12 cellular contexts compared by ENCODE assay signal in the genomic region with DNA sequence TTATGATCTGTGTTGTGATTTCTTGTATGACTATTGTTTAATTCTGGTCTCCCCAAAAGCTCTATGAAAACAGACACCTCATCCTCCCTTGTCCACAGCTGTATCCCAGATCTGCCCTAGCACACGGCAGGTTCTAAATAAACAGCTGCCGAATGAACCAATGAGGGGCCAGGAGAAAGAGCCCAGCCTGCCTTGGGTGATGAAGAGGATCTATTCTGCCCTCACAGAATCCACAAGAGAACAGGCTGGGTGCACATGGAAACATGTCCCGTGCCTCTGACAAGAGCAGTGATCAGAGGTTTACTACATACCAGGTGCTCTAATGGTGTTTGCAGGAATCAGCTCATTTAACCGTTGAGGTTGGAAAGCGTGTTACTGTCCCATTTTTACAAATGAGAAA. TPM values are rescaled to one million over a fixed set of nuclear protein-coding genes. Genes with fewer than 3 reads are reported as not detected.
DNase-seq lines count a peak whose midpoint lies in the region; ATAC-seq, FAIRE-seq and TF ChIP-seq lines count a peak whose summit lies in the region.
"Had no signal": no experiment of that assay in that cellular context is flagged by ENCODE, and none has a peak within 500 bp of the region (broad histone marks: within the 10 kb centered on the region; RNA-seq: fewer than 3 reads in every experiment).

No MANE protein-coding gene starts in this region.

- in situ Hi-C loops in GM12878 (cut with MboI) (no loop called here), transverse colon (cut with MboI; ENCODE audit: low pct_ligation_motif_present in 1 of 4, low pct_unique_long_range_greater_than_20kb in 1 of 4, low sequenced_read_pairs in 3 of 4) (no loop called here)

- TF ChIP-seq RAD21 in GM12878 (IDR thresholded peaks at IDR 0.05; ENCODE audit: insufficient read depth, low read depth, low read length), result no peak

- peaks cover 16 to 88% (median 65%) of the 10 kb centered on the region in 12 donors for H3K4me1 ChIP-seq in heart left ventricle
- peaks cover 17% of the 10 kb centered on the region for H3K4me1 ChIP-seq in GM12878 (ENCODE audit: control insufficient read depth, insufficient read depth, low read length)
- H3K4me1 ChIP-seq in mucosa of stomach (ENCODE audit: control insufficient read depth, insufficient read depth, low read length), result peaks cover 52% of the 10 kb centered on the region
- peaks cover 43 to 77% (median 59%) of the 10 kb centered on the region in 4 donors for H3K4me1 ChIP-seq in transverse colon

- intact Hi-C loops in heart left ventricle (cut with DNase I), result loop anchor here (2.0 to 10.0 kb wide), 12 partner anchors 28 to 316 kb away; a partner anchor contains a TSS
- intact Hi-C loops in Right ventricle myocardium superior (cut with DNase I), result loop anchor here (5.0 kb wide), 1 partner anchor 88 kb away; a partner anchor contains a TSS
- intact Hi-C loops in GM12878 (cut with micrococcal nuclease; ENCODE audit: unreplicated experiment), result loop anchor here (5.0 to 10.0 kb wide), 4 partner anchors 33 to 256 kb away; a partner anchor contains a TSS
- intact Hi-C loops in transverse colon (cut with DNase I; ENCODE audit: low total_unique reads), result no loop called here

- TF ChIP-seq CTCF in heart left ventricle (IDR thresholded peaks at IDR 0.05) (no peak), GM12878 (IDR thresholded peaks at IDR 0.05 in 2 of 3, conservative IDR thresholded peaks at IDR 0.05 in 1 of 3; ENCODE audit: control insufficient read depth in 2 of 3, extremely low read depth in 1 of 3, insufficient read depth in 1 of 3, low read depth in 3 of 3, low read length in 3 of 3) (no peak), transverse colon (IDR thresholded peaks at IDR 0.05) (no peak)

- ATAC-seq in heart left ventricle (no peak), Right ventricle myocardium superior (ENCODE audit: poor library complexity) (no peak), GM12878 (no peak)

- no peaks in the 10 kb centered on the region for H3K9me3 ChIP-seq in heart left ventricle
- no peaks in the 10 kb centered on the region for H3K9me3 ChIP-seq in GM12878 (replicated peaks; ENCODE audit: control insufficient read depth, insufficient read depth, low read length)
- H3K9me3 ChIP-seq in mucosa of stomach (ENCODE audit: control insufficient read depth, low read length), result no peaks in the 10 kb centered on the region
- no peaks in the 10 kb centered on the region for H3K9me3 ChIP-seq in transverse colon

- DNase-seq in heart left ventricle (no peak), Right ventricle myocardium superior (no peak), GM12878 (ENCODE audit: low read depth, low spot score) (no peak), transverse colon (no peak), SHP77 treated with DMSO at 0.1 percent for 48 hours (lab: John Stamatoyannopoulos, UW) (no peak), GM12892 (ENCODE audit: insufficient read length) (no peak)
- DNase-seq in activated CD8-positive, alpha-beta memory T cell treated with anti-CD3 and anti-CD28 coated beads, Interleukin-2, amount 50 U/mL, for 4 hours, result no peak
- DNase-seq: ACHN; activated T-cell treated with anti-CD3 and anti-CD28 coated beads, Interleukin-2, amount 50 U/mL, for 24 hours; aorta had no signal

- H3K4me3 ChIP-seq in heart left ventricle, result peak overlapping the region in 7 of 12 donors; percentile 60 to 76 (median 63)
- H3K4me3 ChIP-seq in GM12878, result no peak overlapping the region
- H3K4me3 ChIP-seq in mucosa of stomach (ENCODE audit: low read length), result no peak overlapping the region
- no peak overlapping the region for H3K4me3 ChIP-seq in transverse colon

- H3K4me2 ChIP-seq in GM12878 (ENCODE audit: control insufficient read depth, insufficient read depth), result peak overlapping the region; percentile 86; the same call in 1 of the 2 replicates

- H3K9ac ChIP-seq in GM12878 (ENCODE audit: control insufficient read depth, insufficient read depth, low read length) (no peak overlapping the region), mucosa of stomach (ENCODE audit: low read length) (peak overlapping the region; percentile 15)

- H3K36me3 ChIP-seq in heart left ventricle, result peaks cover 0 to 5% (median 0%) of the 10 kb centered on the region in 9 donors
- H3K36me3 ChIP-seq in GM12878 (ENCODE audit: control insufficient read depth in 2 of 2, insufficient read depth in 2 of 2, low read length in 1 of 2), result no peaks in the 10 kb centered on the region; a peak in 1 of 4 replicates
- no peaks in the 10 kb centered on the region for H3K36me3 ChIP-seq in mucosa of stomach (ENCODE audit: control insufficient read depth, insufficient read depth, low read length)
- H3K36me3 ChIP-seq in transverse colon, result no peaks in the 10 kb centered on the region

- POLR2A ChIA-PET in GM12878 (lab: Charles Lee), result interaction anchor here (0.6 to 12.4 kb wide), 6 partner anchors 8 to 24 kb away, joined by 4 to 114 read pairs (median 8); no protein-coding TSS in a partner anchor

- SMC1A ChIA-PET in GM12878 (lab: Charles Lee; ENCODE audit: uncharacterized antibody, unreplicated experiment), result interaction anchor here (0.8 to 13.5 kb wide), 8 partner anchors 8 to 52 kb away, joined by 3 to 105 read pairs (median 4); no protein-coding TSS in a partner anchor

- no TSS peak for BruUV-seq in GM12878 (replicated peaks; lab: Mats Ljungman, UMichigan)

- H3K27ac ChIP-seq in heart left ventricle, result peak overlapping the region in 11 of 12 donors; percentile 58 to 97 (median 93)
- H3K27ac ChIP-seq in GM12878 (ENCODE audit: control insufficient read depth, insufficient read depth), result no peak overlapping the region
- peak overlapping the region; percentile 87 to 95 (median 89) for H3K27ac ChIP-seq in transverse colon

- TF ChIP-seq EP300 in GM12878 (IDR thresholded peaks at IDR 0.05; ENCODE audit: borderline replicate concordance in 1 of 2, control insufficient read depth in 1 of 2, low read depth in 2 of 2, low read length in 2 of 2), result no peak
- no peak for TF ChIP-seq EP300 in transverse colon (IDR thresholded peaks at IDR 0.05; ENCODE audit: low read depth)

- no peaks in the 10 kb centered on the region for H3K27me3 ChIP-seq in heart left ventricle
- H3K27me3 ChIP-seq in GM12878 (replicated peaks in 1 of 2; ENCODE audit: control insufficient read depth in 2 of 2, insufficient read depth in 2 of 2, low read length in 1 of 2), result no peaks in the 10 kb centered on the region
- H3K27me3 ChIP-seq in mucosa of stomach (ENCODE audit: control insufficient read depth, insufficient read depth, low read length), result peaks cover 12% of the 10 kb centered on the region
- H3K27me3 ChIP-seq in transverse colon, result no peaks in the 10 kb centered on the region

- H2AFZ ChIP-seq in GM12878 (ENCODE audit: control insufficient read depth, low read depth, low read length), result no peak overlapping the region

- 0 out of 2 replicates have a peak, but pooled peaks cover 3% of the 10 kb centered on the region for H4K20me1 ChIP-seq in GM12878 (ENCODE audit: control insufficient read depth, insufficient read depth)

- RAD21 ChIA-PET in GM12878 (lab: Charles Lee; ENCODE audit: unreplicated experiment), result interaction anchor here (0.8 to 9.7 kb wide), 8 partner anchors 11 to 255 kb away, joined by 3 to 215 read pairs (median 4); a partner anchor contains a TSS

- FAIRE-seq in GM12878 (lab: Jason Lieb, UNC), result no peak
- FAIRE-seq in GM12892 (lab: Jason Lieb, UNC), result no peak
- FAIRE-seq: endometrium had no signal

- TF ChIP-seq POLR2A in heart left ventricle (IDR thresholded peaks at IDR 0.05), result no peak
- TF ChIP-seq POLR2A in GM12878 (IDR thresholded peaks at IDR 0.05; ENCODE audit: low read depth, low read length), result no peak
- TF ChIP-seq POLR2A in transverse colon (IDR thresholded peaks at IDR 0.05), result no peak
- no peak for TF ChIP-seq POLR2A in GM12892 (IDR thresholded peaks at IDR 0.05; ENCODE audit: low read depth, low read length)

- WGBS in heart left ventricle, 4 donors, result 36 to 52% (median 42%) methylated on average over 5 of the region's 5 CpGs
- 74% methylated on average over 5 of the region's 5 CpGs for WGBS in GM12878 (ENCODE audit: insufficient coverage, insufficient replicate concordance, low lambda C conversion rate, missing lambda C conversion rate)
- 69% methylated on average over 5 of the region's 5 CpGs; no CpG with 5 or more reads in 1 of the 2 donors for WGBS in transverse colon (ENCODE audit: low coverage in 1 of 2), 2 donors

- CTCF ChIA-PET in GM12878 (lab: Yijun Ruan, JAX), result interaction anchor here (1.0 to 25.3 kb wide), 6 partner anchors 12 to 106 kb away, joined by 3 to 349 read pairs (median 5); no protein-coding TSS in a partner anchor

- peaks cover 16% of the 10 kb centered on the region for H3K79me2 ChIP-seq in GM12878 (ENCODE audit: control insufficient read depth, insufficient read depth, low read length)

TF ChIP-seq in GM12878, 131 proteins besides CTCF, POLR2A, EP300 and RAD21 (continues in another document):
- TF ChIP-seq NFIC (IDR thresholded peaks at IDR 0.05; ENCODE audit: low read depth, low read length) (no peak), ZNF622 (IDR thresholded peaks at IDR 0.05) (no peak), SMAD5 (IDR thresholded peaks at IDR 0.05; ENCODE audit: low read depth) (no peak)

RNA-seq across cellular contexts. Expression of a gene that starts 15.6 kb away (rescaled TPM):
- total RNA-seq in heart left ventricle, result not detected
- polyA plus RNA-seq in heart left ventricle, result under 1 TPM in 1 of 2 donors, not detected in 1; 0.15 TPM
- not detected for total RNA-seq in Right ventricle myocardium superior
- total RNA-seq in GM12878 (2013; cell fraction: nucleolus; rRNA removed), result 0.27 TPM in 1 of 2 replicates, not detected in the other
- total RNA-seq in GM12878 (2014; rRNA removed), result 0.28 and 0.49 TPM in 2 replicates
- 0.18 and 0.37 TPM in 2 replicates for total RNA-seq in GM12878 (2014; rRNA removed; fragmentation: Illumina TruSeq; extraction: Trizol)
- 0.24 and 0.41 TPM in 2 replicates for total RNA-seq in GM12878 (2021)
- polyA plus RNA-seq in GM12878 (2011; ENCODE audit: low read depth), result 0.50 TPM
- polyA plus RNA-seq in GM12878 (2011; rRNA removed), result 0.05 and 0.09 TPM in 2 replicates
- polyA plus RNA-seq in GM12878 (2011; cell fraction: cytosol; rRNA removed), result 0.03 TPM in 1 of 2 replicates, not detected in the other
- not detected in 2 replicates for polyA plus RNA-seq in GM12878 (2011; cell fraction: nucleus; rRNA removed)
- polyA plus RNA-seq in GM12878 (2012), result 0.09 and 0.35 TPM in 2 replicates
- polyA plus RNA-seq in GM12878 (2014; fragmentation: Illumina TruSeq; extraction: Trizol), result 0.13 and 0.35 TPM in 2 replicates
- under 1 TPM; 0.08 to 0.24 TPM for polyA plus RNA-seq in GM12878 (2014; fragmentation: Nextera tagmentation; extraction: Ambion mirVana)
- 0.33 and 0.42 TPM in 2 replicates for polyA plus RNA-seq in GM12878 (2014; rRNA removed)
- polyA plus RNA-seq in GM12878 (2016; fragmentation: Nextera tagmentation; extraction: Ambion mirVana), result under 1 TPM; 0.10 to 0.16 TPM
- polyA minus RNA-seq in GM12878 (2011; rRNA and poly(A)+ RNA removed), result not detected in 2 replicates
- not detected in 2 replicates for polyA minus RNA-seq in GM12878 (2011; cell fraction: cytosol; rRNA and poly(A)+ RNA removed)
- polyA minus RNA-seq in GM12878 (2011; cell fraction: nucleus; rRNA and poly(A)+ RNA removed), result not detected in 2 replicates
- 10 to 100 TPM; 22.9 to 26.1 (median 23.2) TPM for total RNA-seq in transverse colon
- polyA plus RNA-seq in GM12892 (2012; ENCODE audit: missing spikeins), result 0.68 TPM

Comparison
In these comparisons a context has a peak if more than half of its experiments do, and no peak if none do; other contexts are left out.
1. H3K4me3 ChIP-seq: peak in heart left ventricle (7 of 12); none in GM12878 (single experiment), mucosa of stomach (single experiment) and transverse colon (0 of 4).
2. RNA of a gene that starts 15.6 kb away (total RNA-seq): 22.9 to 26.1 TPM in transverse colon; 0.18 to 0.49 TPM in GM12878, not detected in heart left ventricle and not detected in Right ventricle myocardium superior (single experiment); every median in the first group is over 10 times any median in the second.